In the genomic region with DNA sequence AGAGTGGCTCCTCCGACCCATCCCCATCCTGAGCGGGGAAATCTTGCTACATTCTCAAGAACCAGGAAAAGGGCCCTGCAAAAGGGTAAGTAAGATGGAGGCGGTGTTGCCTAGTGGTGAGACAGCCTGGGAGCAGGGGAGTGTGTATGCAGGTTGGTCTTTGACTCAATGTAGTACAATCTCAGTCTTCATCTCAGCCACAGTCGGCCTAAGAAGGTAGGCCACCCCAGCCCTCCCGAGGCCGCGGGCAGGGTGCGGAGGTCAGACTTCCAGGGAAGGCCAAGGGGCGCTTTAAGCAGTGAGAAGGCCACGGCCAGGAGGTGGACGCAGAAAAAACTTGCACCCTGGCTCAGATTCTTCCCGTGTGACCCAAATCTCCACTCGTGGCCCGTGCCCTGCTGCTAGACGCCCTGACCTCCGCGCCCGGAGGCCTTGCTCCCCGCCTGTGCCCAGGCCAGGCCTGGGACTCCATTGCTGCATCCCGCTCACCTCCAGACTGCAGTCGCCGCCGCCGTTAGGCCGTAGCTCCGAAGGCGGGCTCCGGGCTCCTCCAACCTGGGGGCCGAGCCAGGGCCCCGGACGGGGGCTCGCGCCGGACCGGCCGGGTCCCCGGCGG, we compare ENCODE assay signal across 9 cellular contexts. TPM values are rescaled to one million over a fixed set of nuclear protein-coding genes. Genes with fewer than 3 reads are reported as not detected.
DNase-seq lines count a peak whose midpoint lies in the region; ATAC-seq and TF ChIP-seq lines count a peak whose summit lies in the region.
"Had no signal": no experiment of that assay in that cellular context is flagged by ENCODE, and none has a peak within 500 bp of the region (broad histone marks: within the 10 kb centered on the region; RNA-seq: fewer than 3 reads in every experiment).

No MANE protein-coding gene starts in this region.

- 4 to 6% methylated on average over 32 to 38 of the region's 38 CpGs for WGBS in lung, 2 donors

- H3K79me2 ChIP-seq in OCI-LY7 (ENCODE audit: insufficient read depth, low read depth, low read length): peaks cover 88% of the 10 kb centered on the region

- H2AFZ ChIP-seq in OCI-LY7 (ENCODE audit: low read length): peak overlapping the region; percentile 51; the same call in 1 of the 2 replicates

- H3K27ac Mint-ChIP-seq in chondrocyte (ENCODE audit: unreplicated experiment): peak overlapping the region; percentile 68

- no peaks in the 10 kb centered on the region for H3K9me3 Mint-ChIP-seq in chondrocyte (ENCODE audit: low read depth)

- H3K27me3 Mint-ChIP-seq in chondrocyte (ENCODE audit: low read depth): no peaks in the 10 kb centered on the region

- H3K27me3 ChIP-seq in BE2C (no peaks in the 10 kb centered on the region), lung (ENCODE audit: control insufficient read depth, insufficient read depth) (no peaks in the 10 kb centered on the region), upper lobe of right lung (no peaks in the 10 kb centered on the region)

- ATAC-seq in GM18498 (IDR thresholded peaks at IDR 0.05; ENCODE audit: unreplicated experiment) (peak; percentile 35), HG02970 (IDR thresholded peaks at IDR 0.05; ENCODE audit: low FRiP score, unreplicated experiment) (peak; percentile 10), lung (ENCODE audit: insufficient read depth, low FRiP score) (peak; percentile 25), upper lobe of right lung (peak; percentile 51)

- H3K36me3 ChIP-seq in BE2C (peaks cover 32% of the 10 kb centered on the region), OCI-LY7 (ENCODE audit: insufficient read depth, low read length) (peaks cover 64% of the 10 kb centered on the region), lung (ENCODE audit: control insufficient read depth in 2 of 2, insufficient read depth in 2 of 2, low read length in 2 of 2) (no peaks in the 10 kb centered on the region), upper lobe of right lung (no peaks in the 10 kb centered on the region)

- BruUV-seq in OCI-LY7 (replicated peaks; lab: Mats Ljungman, UMichigan): no TSS peak

- no peaks in the 10 kb centered on the region for H3K36me3 Mint-ChIP-seq in chondrocyte (ENCODE audit: low read depth)

- CTCF ChIA-PET in OCI-LY7 (lab: Charles Lee; ENCODE audit: unreplicated experiment): no interaction called here

- H3K4me3 Mint-ChIP-seq in chondrocyte (ENCODE audit: unreplicated experiment): peak overlapping the region; percentile 75

- TF ChIP-seq CTCF in BE2C (IDR thresholded peaks at IDR 0.05; ENCODE audit: low read depth, low read length): no peak
- 0 out of 2 replicates have a peak, but pooled peaks have one; percentile 20 for TF ChIP-seq CTCF in OCI-LY7 (conservative IDR thresholded peaks at IDR 0.05; ENCODE audit: low read length)
- TF ChIP-seq CTCF in chondrocyte (IDR thresholded peaks at IDR 0.05): no peak
- no peak for TF ChIP-seq CTCF in lung (IDR thresholded peaks at IDR 0.05; ENCODE audit: control extremely low read depth, extremely low read depth)
- TF ChIP-seq CTCF in upper lobe of right lung (IDR thresholded peaks at IDR 0.05): no peak

- H3K4me2 ChIP-seq in OCI-LY7 (ENCODE audit: low read length): peak overlapping the region; percentile 96

- peaks cover 21% of the 10 kb centered on the region for H3K4me1 Mint-ChIP-seq in chondrocyte (ENCODE audit: low read depth)

- no peaks in the 10 kb centered on the region for H3K4me1 ChIP-seq in BE2C
- H3K4me1 ChIP-seq in OCI-LY7 (ENCODE audit: insufficient read depth, low read length, poor library complexity, severe bottlenecking): peaks cover 29% of the 10 kb centered on the region
- peaks cover 5 to 6% of the 10 kb centered on the region in 2 donors for H3K4me1 ChIP-seq in lung (ENCODE audit: control insufficient read depth in 2 of 2, insufficient read depth in 2 of 2, low read length in 2 of 2)
- peaks cover 18% of the 10 kb centered on the region for H3K4me1 ChIP-seq in upper lobe of right lung

- intact Hi-C loops in OCI-LY7 (cut with micrococcal nuclease; ENCODE audit: unreplicated experiment) (loop anchor here (2.0 kb wide), 1 partner anchor 64 kb away; the partner anchor contains the start of gene ITFG2), upper lobe of right lung (cut with DNase I) (no loop called here)

- no peaks in the 10 kb centered on the region for H3K9me2 ChIP-seq in OCI-LY7 (ENCODE audit: insufficient read depth, low read length)

- no peak for DNase-seq in BE2C
- DNase-seq in OCI-LY7 (ENCODE audit: low spot score): peak; percentile 54
- peak; percentile 85 for DNase-seq in chondrocyte (ENCODE audit: low spot score)
- DNase-seq in lung (ENCODE audit: low spot score): no peak
- DNase-seq in upper lobe of right lung: no peak
- DNase-seq in kidney glomerular epithelial cell (lab: John Stamatoyannopoulos, UW): no peak

- H3K9me3 ChIP-seq in BE2C (no peaks in the 10 kb centered on the region), OCI-LY7 (ENCODE audit: low read length) (no peaks in the 10 kb centered on the region), lung (ENCODE audit: control insufficient read depth in 2 of 2, insufficient read depth in 1 of 2, low read length in 1 of 2) (no peaks in the 10 kb centered on the region), upper lobe of right lung (no peaks in the 10 kb centered on the region)

- H3K27ac ChIP-seq in OCI-LY7 (ENCODE audit: low read depth, low read length, poor library complexity, severe bottlenecking) (peak overlapping the region; percentile 76), lung (ENCODE audit: low read depth in 1 of 2, low read length in 1 of 2) (no peak overlapping the region), upper lobe of right lung (peak overlapping the region; percentile 97)

- POLR2A ChIA-PET in OCI-LY7 (lab: Charles Lee): interaction anchor here (1.0 kb wide), 1 partner anchor 13 kb away, joined by 5 read pairs; no protein-coding TSS in a partner anchor

- no peaks in the 10 kb centered on the region for H4K20me1 ChIP-seq in OCI-LY7 (ENCODE audit: insufficient read depth, low read length)

- H3K4me3 ChIP-seq in BE2C (ENCODE audit: low read depth, low read length) (peak overlapping the region; percentile 98), OCI-LY7 (ENCODE audit: low read depth, low read length, poor library complexity, severe bottlenecking) (peak overlapping the region; percentile 76), lung (peak overlapping the region; percentile 46), upper lobe of right lung (peak overlapping the region; percentile 98)

RNA-seq across cellular contexts. Expression of gene FOXM1, which starts 0.4 kb away (rescaled TPM):
- 19.1 TPM for polyA plus RNA-seq in BE2C (2012; ENCODE audit: insufficient read depth, insufficient read length, low read depth)
- total RNA-seq in OCI-LY7 (2014; rRNA removed; shearing (Covaris generic)): 91.7 and 109 TPM in 2 replicates
- total RNA-seq in OCI-LY7 (2022) (173 and 194 TPM in 2 replicates), chondrocyte (13.1 to 17.6 TPM (median 15.2 TPM) in 3 replicates), lung (1 to 10 TPM; 3.3 to 4.0 TPM), upper lobe of right lung (1.0 TPM)
- 1 to 10 TPM; 1.6 to 3.1 TPM for polyA plus RNA-seq in lung

RNA-seq across cellular contexts. Expression of gene RHNO1, which starts 0.5 kb away (rescaled TPM):
- polyA plus RNA-seq in BE2C (2012; ENCODE audit: insufficient read depth, insufficient read length, low read depth): 15.4 TPM
- 35.4 and 48.3 TPM in 2 replicates for total RNA-seq in OCI-LY7 (2014; rRNA removed; shearing (Covaris generic))
- total RNA-seq in OCI-LY7 (2022) (69.8 and 70.6 TPM in 2 replicates), chondrocyte (18.8 to 23.4 TPM (median 23.4 TPM) in 3 replicates), lung (10 to 100 TPM; 14.2 to 16.3 TPM), upper lobe of right lung (15.2 TPM)
- polyA plus RNA-seq in lung: 10 to 100 TPM; 11.0 to 19.0 TPM

RNA-seq across cellular contexts. Expression of gene TULP3, which starts 14.2 kb away (rescaled TPM):
- polyA plus RNA-seq in BE2C (2012; ENCODE audit: insufficient read depth, insufficient read length, low read depth): 17.4 TPM
- 6.9 and 10.7 TPM in 2 replicates for total RNA-seq in OCI-LY7 (2014; rRNA removed; shearing (Covaris generic))
- total RNA-seq in OCI-LY7 (2022) (9.5 and 11.0 TPM in 2 replicates), chondrocyte (27.1 to 30.7 TPM (median 30.6 TPM) in 3 replicates), lung (10 to 100 TPM; 16.4 to 30.7 TPM), upper lobe of right lung (16.3 TPM)
- 1 to 10 TPM; 7.4 to 9.9 TPM for polyA plus RNA-seq in lung

RNA-seq across cellular contexts. Expression of gene TEX52, which starts 19.7 kb away (rescaled TPM):
- polyA plus RNA-seq in BE2C (2012; ENCODE audit: insufficient read depth, insufficient read length, low read depth): 0.63 TPM
- 0.25 TPM in 1 of 2 replicates, not detected in the other for total RNA-seq in OCI-LY7 (2014; rRNA removed; shearing (Covaris generic))
- total RNA-seq in OCI-LY7 (2022) (0.29 TPM in 1 of 2 replicates, not detected in the other), chondrocyte (not detected in 3 replicates), lung (not detected), upper lobe of right lung (not detected)
- polyA plus RNA-seq in lung: not detected
- total RNA-seq: T-helper 1 cell treated with Interleukin-12 subunit alpha and Interleukin-12 subunit beta and Interleukin-4 antibody, amounts not matched to agents 30 ng/mL and 1 ng/mL, for 36 hours had no signal

RNA-seq across cellular contexts. Expression of gene NRIP2, which starts 41.7 kb away (rescaled TPM):
- polyA plus RNA-seq in BE2C (2012; ENCODE audit: insufficient read depth, insufficient read length, low read depth): 5.7 TPM
- total RNA-seq in OCI-LY7 (2014; rRNA removed; shearing (Covaris generic)): not detected in 2 replicates
- total RNA-seq in OCI-LY7 (2022): not detected in 2 replicates
- total RNA-seq in chondrocyte: 0.25 to 0.92 TPM in 2 of 3 replicates, not detected in the other
- 1 to 10 TPM in 1 of 2 donors, under 1 TPM in 1; 0.89 to 1.1 TPM for total RNA-seq in lung
- under 1 TPM; 0.10 to 0.57 TPM for polyA plus RNA-seq in lung
- 0.61 TPM for total RNA-seq in upper lobe of right lung
- total RNA-seq: T-helper 1 cell treated with Interleukin-12 subunit alpha and Interleukin-12 subunit beta and Interleukin-4 antibody, amounts not matched to agents 30 ng/mL and 1 ng/mL, for 36 hours had no signal

Comparison
In these comparisons a context has a peak if more than half of its experiments do, and no peak if none do; other contexts are left out.
1. DNase-seq: peak in OCI-LY7 (single experiment) and chondrocyte (single experiment); none in BE2C (single experiment), lung (single experiment), upper lobe of right lung (single experiment) and kidney glomerular epithelial cell (single experiment).
2. H3K4me3 ChIP-seq: peak in every context shown above with its lines; median percentile 98 in BE2C; 98 in upper lobe of right lung; 76 in OCI-LY7; 46 in lung.
3. H3K27ac ChIP-seq: peak in OCI-LY7 (single experiment) and upper lobe of right lung (single experiment); none in lung (0 of 2).
4. Peak in every context shown above with its lines, with median percentiles within 50 percentile points of each other: ATAC-seq.